In genomic region chr2:171086352-171087290, GRCh38 we compare ENCODE assay signal across 8 cellular contexts.
A peak's percentile ranks its signal among the peaks of the same experiment; 100 is the strongest.
DNase-seq lines count a peak whose midpoint lies in the region; ATAC-seq, FAIRE-seq and TF ChIP-seq lines count a peak whose summit lies in the region.

No MANE protein-coding gene starts in this region.

- no peak for DNase-seq in D721Med (ENCODE audit: insufficient read length, low spot score)
- peak; percentile 20 for DNase-seq in T-helper 9 cell
- peak; percentile 52 for DNase-seq in central memory CD4-positive, alpha-beta T cell
- DNase-seq in left lobe of liver (ENCODE audit: low spot score) = no peak
- peak in 1 of 2 donors; percentile 54 for DNase-seq in stimulated activated effector memory CD8-positive, alpha-beta T cell treated with anti-CD3 and anti-CD28 coated beads, Interleukin-12 subunit alpha, Interleukin-12 subunit beta, amount 100 ng/mL, for 72 hours (ENCODE audit: low spot score in 2 of 2)
- no peak for DNase-seq in NK-92 treated with Interleukin-12 subunit alpha and Interleukin-12 subunit beta, amount 100 ng/mL, for 24 hours (lab: John Stamatoyannopoulos, UW)
- no peak for DNase-seq in NCI-H2196 (lab: John Stamatoyannopoulos, UW; ENCODE audit: unreplicated experiment)

- peak; percentile 84 for ATAC-seq in left lobe of liver
- peak; percentile 72 for ATAC-seq in stimulated activated effector memory CD8-positive, alpha-beta T cell treated with anti-CD3 and anti-CD28 coated beads, Interleukin-12 subunit alpha, Interleukin-12 subunit beta, amount 100 ng/mL, for 72 hours

- H3K9me3 Mint-ChIP-seq in IgD-negative memory B cell = no peaks in the 10 kb centered on the region
- no peaks in the 10 kb centered on the region for H3K9me3 Mint-ChIP-seq in stimulated activated effector memory CD8-positive, alpha-beta T cell treated with anti-CD3 and anti-CD28 coated beads, Interleukin-12 subunit alpha, Interleukin-12 subunit beta, amount 100 ng/mL, for 72 hours

- H3K4me1 Mint-ChIP-seq in IgD-negative memory B cell = peaks cover 34 to 48% (median 42%) of the 10 kb centered on the region in 3 donors
- peaks cover 35% of the 10 kb centered on the region for H3K4me1 Mint-ChIP-seq in stimulated activated effector memory CD8-positive, alpha-beta T cell treated with anti-CD3 and anti-CD28 coated beads, Interleukin-12 subunit alpha, Interleukin-12 subunit beta, amount 100 ng/mL, for 72 hours

- H3K36me3 Mint-ChIP-seq in IgD-negative memory B cell = peaks cover 3% of the 10 kb centered on the region
- peaks cover 29% of the 10 kb centered on the region for H3K36me3 Mint-ChIP-seq in stimulated activated effector memory CD8-positive, alpha-beta T cell treated with anti-CD3 and anti-CD28 coated beads, Interleukin-12 subunit alpha, Interleukin-12 subunit beta, amount 100 ng/mL, for 72 hours

- peak; percentile 78 for TF ChIP-seq CTCF in D721Med (IDR thresholded peaks at IDR 0.05; ENCODE audit: insufficient read depth, missing control alignments)

- H3K27me3 Mint-ChIP-seq in IgD-negative memory B cell = no peaks in the 10 kb centered on the region

- FAIRE-seq in D721Med (lab: Jason Lieb, UNC) = peak; percentile 94

- no peak overlapping the region for H3K4me3 Mint-ChIP-seq in IgD-negative memory B cell
- H3K4me3 Mint-ChIP-seq in stimulated activated effector memory CD8-positive, alpha-beta T cell treated with anti-CD3 and anti-CD28 coated beads, Interleukin-12 subunit alpha, Interleukin-12 subunit beta, amount 100 ng/mL, for 72 hours = peak overlapping the region; percentile 27

- peak overlapping the region; percentile 47 to 88 (median 68) for H3K27ac Mint-ChIP-seq in IgD-negative memory B cell
- no peak overlapping the region for H3K27ac Mint-ChIP-seq in stimulated activated effector memory CD8-positive, alpha-beta T cell treated with anti-CD3 and anti-CD28 coated beads, Interleukin-12 subunit alpha, Interleukin-12 subunit beta, amount 100 ng/mL, for 72 hours

Comparison
In these comparisons a context has a peak if more than half of its experiments do, and no peak if none do; other contexts are left out.
1. DNase-seq: peak in T-helper 9 cell (single experiment) and central memory CD4-positive, alpha-beta T cell (single experiment); none in D721Med (single experiment), left lobe of liver (single experiment), NK-92 treated with Interleukin-12 subunit alpha and Interleukin-12 subunit beta, amount 100 ng/mL, for 24 hours (single experiment) and NCI-H2196 (single experiment).